In the genomic region with DNA sequence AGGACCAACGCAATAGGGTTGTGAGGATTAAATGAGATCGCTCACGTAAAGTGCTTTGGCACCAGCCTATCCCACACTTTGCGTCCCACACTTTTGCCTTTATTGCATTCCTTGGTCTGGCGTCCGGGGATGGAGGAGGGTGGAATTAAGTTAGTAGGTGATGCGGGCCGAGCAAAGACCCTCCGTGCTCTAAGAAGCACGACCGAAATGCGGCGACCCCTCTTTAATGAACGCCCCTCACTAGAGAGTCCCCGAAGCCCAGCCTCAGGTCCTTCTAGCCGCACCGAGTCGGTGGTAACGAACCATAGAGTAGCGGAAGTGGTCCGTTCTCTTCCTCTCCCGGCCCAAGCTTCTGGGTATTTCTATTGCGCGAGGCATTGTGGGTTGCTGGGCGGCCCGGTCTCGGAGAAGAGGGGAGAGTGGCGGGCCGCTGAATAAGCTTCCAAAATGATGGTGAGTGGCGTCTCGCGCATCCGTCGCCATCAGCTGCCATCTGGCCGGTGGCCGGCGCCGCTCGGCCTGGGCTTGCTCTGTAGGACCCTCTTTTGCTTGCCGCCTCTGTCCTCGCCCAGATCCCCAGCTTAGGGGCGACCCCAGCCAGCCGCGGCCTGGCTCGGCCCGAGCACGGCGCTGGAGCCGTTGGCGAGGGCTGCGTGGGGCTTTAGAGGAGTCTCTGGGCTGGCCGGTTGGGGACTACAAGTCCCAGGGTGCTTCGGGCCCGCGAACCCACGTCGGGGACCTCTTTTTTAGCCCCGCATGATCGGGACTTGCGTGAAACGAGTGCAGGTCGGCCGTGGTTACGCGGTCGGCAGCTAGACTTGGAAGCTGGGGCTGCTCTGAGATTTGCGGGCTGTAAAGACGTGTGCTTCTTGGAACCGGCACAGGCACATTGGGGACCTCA, we compare ENCODE assay signal across 8 cellular contexts. TPM values are rescaled to one million over a fixed set of nuclear protein-coding genes. Genes with fewer than 3 reads are reported as not detected.
A peak's percentile ranks its signal among the peaks of the same experiment; 100 is the strongest.
DNase-seq lines count a peak whose midpoint lies in the region; ATAC-seq, FAIRE-seq and TF ChIP-seq lines count a peak whose summit lies in the region.

CCT7 (plus strand) TSS at position 377 of the 901 bp plus-strand sequence; CDS start at position 448, 71 bp downstream.

- H3K36me3 Mint-ChIP-seq in WTC11: peaks cover 6% of the 10 kb centered on the region
- H3K36me3 Mint-ChIP-seq in immature natural killer cell: no peaks in the 10 kb centered on the region

- peaks cover 33% of the 10 kb centered on the region for H3K4me1 Mint-ChIP-seq in WTC11
- peaks cover 43 to 49% of the 10 kb centered on the region in 2 donors for H3K4me1 Mint-ChIP-seq in immature natural killer cell

- TF ChIP-seq POLR2A in GM18951 (IDR thresholded peaks at IDR 0.05; ENCODE audit: extremely low read depth, insufficient read depth, insufficient read length): peak; percentile 98

- no peaks in the 10 kb centered on the region for H3K36me3 ChIP-seq in bronchial epithelial cell (ENCODE audit: control insufficient read depth, insufficient read depth, low read length)

- peak; percentile 64 for ATAC-seq in HG03175 (IDR thresholded peaks at IDR 0.05; ENCODE audit: unreplicated experiment)
- ATAC-seq in WTC11: peak; percentile 49

- CTCF ChIA-PET in WTC11 (lab: Charles Lee): interaction anchor here (0.8 to 3.0 kb wide), 11 partner anchors 17 to 347 kb away, joined by 3 to 39 read pairs (median 4); partner anchors contain the start of genes EGR4 and SPR

- in situ Hi-C loops in GM18951 (cut with MboI; ENCODE audit: low sequenced_read_pairs, unreplicated experiment): no loop called here

- H3K27ac Mint-ChIP-seq in WTC11 (peak within 1 kb of the TSS; percentile 98), immature natural killer cell (peak within 1 kb of the TSS; percentile 85 to 97 (median 94))

- H3K27me3 ChIP-seq in bronchial epithelial cell (ENCODE audit: control insufficient read depth, insufficient read depth, low read length): no peaks in the 10 kb centered on the region

- FAIRE-seq in bronchial epithelial cell (lab: Jason Lieb, UNC): no peak

- H3K4me3 Mint-ChIP-seq in WTC11 (peak within 1 kb of the TSS; percentile 100), immature natural killer cell (peak within 1 kb of the TSS; percentile 94 to 99 (median 96))

- POLR2A ChIA-PET in WTC11 (lab: Charles Lee): interaction anchor here (0.8 to 2.1 kb wide), 9 partner anchors 10 to 152 kb away, joined by 3 to 7 read pairs (median 3); no protein-coding TSS in a partner anchor

- no peaks in the 10 kb centered on the region for H3K9me3 Mint-ChIP-seq in WTC11
- no peaks in the 10 kb centered on the region for H3K9me3 Mint-ChIP-seq in immature natural killer cell

- H3K27me3 Mint-ChIP-seq in WTC11 (ENCODE audit: low read depth) (no peaks in the 10 kb centered on the region; the same call in 1 of the 2 replicates), immature natural killer cell (ENCODE audit: low read depth in 3 of 3) (peaks cover 8 to 10% (median 8%) of the 10 kb centered on the region in 3 donors)

- TF ChIP-seq CTCF in WTC11 (IDR thresholded peaks at IDR 0.05) (no peak), bronchial epithelial cell (IDR thresholded peaks at IDR 0.05; ENCODE audit: insufficient read depth, low read length, severe bottlenecking) (no peak)

- DNase-seq in AG08395 (ENCODE audit: low spot score) (peak; percentile 86), NCI-H226 (peak; percentile 89), WTC11 (ENCODE audit: low spot score) (peak; percentile 86), bronchial epithelial cell (ENCODE audit: low read depth) (peak; percentile 78), immature natural killer cell (peak; percentile 87 to 89 (median 89)), smooth muscle cell of the brain vasculature (ENCODE audit: low read depth, low spot score) (peak; percentile 69)

- peak within 1 kb of the TSS; percentile 65 for H3K4me3 ChIP-seq in bronchial epithelial cell (ENCODE audit: low read depth, low read length)

TF ChIP-seq in WTC11, 78 proteins besides CTCF, POLR2A, EP300 and RAD21 (continues in another document):
- TF ChIP-seq KAT7 (CRISPR knock-in tag; IDR thresholded peaks at IDR 0.05; ENCODE audit: borderline replicate concordance) (peak; percentile 40), ETV6 (CRISPR knock-in tag; IDR thresholded peaks at IDR 0.05) (peak; percentile 76; the same call in 1 of the 2 replicates), ZBTB43 (CRISPR knock-in tag; IDR thresholded peaks at IDR 0.05) (peak; percentile 20), HMGA2 (CRISPR knock-in tag; IDR thresholded peaks at IDR 0.05) (no peak), ZNF425 (CRISPR knock-in tag; conservative IDR thresholded peaks at IDR 0.05) (no peak), ZMAT4 (CRISPR knock-in tag; IDR thresholded peaks at IDR 0.05) (0 out of 2 replicates have a peak, but pooled peaks have one; percentile 19), SP1 (CRISPR knock-in tag; conservative IDR thresholded peaks at IDR 0.05) (peak; percentile 54; the same call in 1 of the 2 replicates), FOXK1 (CRISPR knock-in tag; IDR thresholded peaks at IDR 0.05) (peak; percentile 76; the same call in 1 of the 2 replicates), ZNF219 (CRISPR knock-in tag; IDR thresholded peaks at IDR 0.05; ENCODE audit: borderline replicate concordance) (no peak), NFATC4 (CRISPR knock-in tag; IDR thresholded peaks at IDR 0.05) (peak; percentile 10; the same call in 1 of the 2 replicates), TP53 (CRISPR knock-in tag; IDR thresholded peaks at IDR 0.05) (no peak), IRF1 (CRISPR knock-in tag; IDR thresholded peaks at IDR 0.05) (0 out of 2 replicates have a peak, but pooled peaks have one; percentile 31)
- TF ChIP-seq, protein P1, sequence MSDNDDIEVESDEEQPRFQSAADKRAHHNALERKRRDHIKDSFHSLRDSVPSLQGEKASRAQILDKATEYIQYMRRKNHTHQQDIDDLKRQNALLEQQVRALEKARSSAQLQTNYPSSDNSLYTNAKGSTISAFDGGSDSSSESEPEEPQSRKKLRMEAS (CRISPR knock-in tag; IDR thresholded peaks at IDR 0.05): peak; percentile 82; the same call in 1 of the 2 replicates
- TF ChIP-seq, protein P2, sequence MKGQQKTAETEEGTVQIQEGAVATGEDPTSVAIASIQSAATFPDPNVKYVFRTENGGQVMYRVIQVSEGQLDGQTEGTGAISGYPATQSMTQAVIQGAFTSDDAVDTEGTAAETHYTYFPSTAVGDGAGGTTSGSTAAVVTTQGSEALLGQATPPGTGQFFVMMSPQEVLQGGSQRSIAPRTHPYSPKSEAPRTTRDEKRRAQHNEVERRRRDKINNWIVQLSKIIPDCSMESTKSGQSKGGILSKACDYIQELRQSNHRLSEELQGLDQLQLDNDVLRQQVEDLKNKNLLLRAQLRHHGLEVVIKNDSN (CRISPR knock-in tag; IDR thresholded peaks at IDR 0.05): peak; percentile 34

RNA-seq across cellular contexts. Expression of gene CCT7, which starts in this region (rescaled TPM):
- total RNA-seq in WTC11 (2021): 482 to 518 TPM (median 514 TPM) in 3 replicates
- 260 and 362 TPM in 2 replicates for total RNA-seq in bronchial epithelial cell
- 100 to 1,000 TPM; 240 to 379 (median 277) TPM for polyA plus RNA-seq in immature natural killer cell

Comparison
In these comparisons a context has a peak if more than half of its experiments do, and no peak if none do; other contexts are left out.
1. Peak in every context shown above with its lines: DNase-seq, ATAC-seq and H3K4me3 ChIP-seq.